23 cellular contexts compared by ENCODE assay signal in genomic region chrY:14301552-14301951, GRCh38.
"Had no signal": no experiment of that assay in that cellular context is flagged by ENCODE, and none has a peak within 500 bp of the region (broad histone marks: within the 10 kb centered on the region; RNA-seq: fewer than 3 reads in every experiment).

No MANE protein-coding gene starts in this region.

- ATAC-seq: activated CD8-positive, alpha-beta memory T cell treated with anti-CD3 and anti-CD28 coated beads, Interleukin-2, amount 10 ng/mL, durations not matched to agents 7 days and 5 days; left ventricle myocardium superior; stimulated activated memory B cell treated with anti-CD40 and anti-IgM and Interleukin-4, amounts not matched to agents 10 μg/mL and 1 μg/mL and 100 μg/mL, for 72 hours had no signal

- DNase-seq: activated CD4-positive, alpha-beta T cell treated with anti-CD3 and anti-CD28 coated beads, Interleukin-2, amount 10 ng/mL, durations not matched to agents 7 days and 5 days; activated CD8-positive, alpha-beta memory T cell treated with anti-CD3 and anti-CD28 coated beads, Interleukin-2, amount 10 ng/mL, durations not matched to agents 7 days and 5 days; activated naive CD8-positive, alpha-beta T cell treated with anti-CD3 and anti-CD28 coated beads, Interleukin-2, amount 10 ng/mL, durations not matched to agents 7 days and 5 days; activated T-cell treated with anti-CD3 and anti-CD28 coated beads, Interleukin-2, amount 50 U/mL, for 72 hours; anterior cingulate cortex; brain microvascular endothelial cell; cerebellar nuclear complex; effector CD8-positive, alpha-beta T cell; foreskin melanocyte; head of caudate nucleus; kidney glomerular epithelial cell; left ventricle myocardium superior; naive thymus-derived CD8-positive, alpha-beta T cell; occipital lobe; SIG-M5; small intestine; T-helper 17 cell; tibial artery; uterus; WERI-Rb-1 had no signal

- FAIRE-seq: small intestine had no signal

- H3K27ac Mint-ChIP-seq: activated CD8-positive, alpha-beta memory T cell treated with anti-CD3 and anti-CD28 coated beads, Interleukin-2, amount 10 ng/mL, durations not matched to agents 7 days and 5 days; activated naive CD8-positive, alpha-beta T cell treated with anti-CD3 and anti-CD28 coated beads, Interleukin-2, amount 10 ng/mL, durations not matched to agents 7 days and 5 days; activated T-cell treated with anti-CD3 and anti-CD28 coated beads, Interleukin-2, amount 50 U/mL, for 72 hours; memory B cell; naive thymus-derived CD8-positive, alpha-beta T cell; progenitor cell of endocrine pancreas; stimulated activated memory B cell treated with anti-CD40 and anti-IgM and Interleukin-4, amounts not matched to agents 10 μg/mL and 1 μg/mL and 100 μg/mL, for 72 hours; T-helper 17 cell had no signal

- H3K36me3 Mint-ChIP-seq: activated CD8-positive, alpha-beta memory T cell treated with anti-CD3 and anti-CD28 coated beads, Interleukin-2, amount 10 ng/mL, durations not matched to agents 7 days and 5 days; activated naive CD8-positive, alpha-beta T cell treated with anti-CD3 and anti-CD28 coated beads, Interleukin-2, amount 10 ng/mL, durations not matched to agents 7 days and 5 days; memory B cell; naive thymus-derived CD8-positive, alpha-beta T cell; stimulated activated memory B cell treated with anti-CD40 and anti-IgM and Interleukin-4, amounts not matched to agents 10 μg/mL and 1 μg/mL and 100 μg/mL, for 72 hours had no signal

- H3K9me3 Mint-ChIP-seq: activated CD4-positive, alpha-beta T cell treated with anti-CD3 and anti-CD28 coated beads, Interleukin-2, amount 10 ng/mL, durations not matched to agents 7 days and 5 days; activated T-cell treated with anti-CD3 and anti-CD28 coated beads, Interleukin-2, amount 50 U/mL, for 72 hours; memory B cell; naive thymus-derived CD8-positive, alpha-beta T cell; stimulated activated memory B cell treated with anti-CD40 and anti-IgM and Interleukin-4, amounts not matched to agents 10 μg/mL and 1 μg/mL and 100 μg/mL, for 72 hours had no signal

- H3K4me3 Mint-ChIP-seq: activated CD4-positive, alpha-beta T cell treated with anti-CD3 and anti-CD28 coated beads, Interleukin-2, amount 10 ng/mL, durations not matched to agents 7 days and 5 days; activated CD8-positive, alpha-beta memory T cell treated with anti-CD3 and anti-CD28 coated beads, Interleukin-2, amount 10 ng/mL, durations not matched to agents 7 days and 5 days; activated naive CD8-positive, alpha-beta T cell treated with anti-CD3 and anti-CD28 coated beads, Interleukin-2, amount 10 ng/mL, durations not matched to agents 7 days and 5 days; memory B cell had no signal

- H3K27me3 Mint-ChIP-seq: activated CD4-positive, alpha-beta T cell treated with anti-CD3 and anti-CD28 coated beads, Interleukin-2, amount 10 ng/mL, durations not matched to agents 7 days and 5 days; activated CD8-positive, alpha-beta memory T cell treated with anti-CD3 and anti-CD28 coated beads, Interleukin-2, amount 10 ng/mL, durations not matched to agents 7 days and 5 days; activated naive CD8-positive, alpha-beta T cell treated with anti-CD3 and anti-CD28 coated beads, Interleukin-2, amount 10 ng/mL, durations not matched to agents 7 days and 5 days; memory B cell; naive thymus-derived CD8-positive, alpha-beta T cell; progenitor cell of endocrine pancreas; stimulated activated memory B cell treated with anti-CD40 and anti-IgM and Interleukin-4, amounts not matched to agents 10 μg/mL and 1 μg/mL and 100 μg/mL, for 72 hours; T-helper 17 cell had no signal
